In the genomic region with DNA sequence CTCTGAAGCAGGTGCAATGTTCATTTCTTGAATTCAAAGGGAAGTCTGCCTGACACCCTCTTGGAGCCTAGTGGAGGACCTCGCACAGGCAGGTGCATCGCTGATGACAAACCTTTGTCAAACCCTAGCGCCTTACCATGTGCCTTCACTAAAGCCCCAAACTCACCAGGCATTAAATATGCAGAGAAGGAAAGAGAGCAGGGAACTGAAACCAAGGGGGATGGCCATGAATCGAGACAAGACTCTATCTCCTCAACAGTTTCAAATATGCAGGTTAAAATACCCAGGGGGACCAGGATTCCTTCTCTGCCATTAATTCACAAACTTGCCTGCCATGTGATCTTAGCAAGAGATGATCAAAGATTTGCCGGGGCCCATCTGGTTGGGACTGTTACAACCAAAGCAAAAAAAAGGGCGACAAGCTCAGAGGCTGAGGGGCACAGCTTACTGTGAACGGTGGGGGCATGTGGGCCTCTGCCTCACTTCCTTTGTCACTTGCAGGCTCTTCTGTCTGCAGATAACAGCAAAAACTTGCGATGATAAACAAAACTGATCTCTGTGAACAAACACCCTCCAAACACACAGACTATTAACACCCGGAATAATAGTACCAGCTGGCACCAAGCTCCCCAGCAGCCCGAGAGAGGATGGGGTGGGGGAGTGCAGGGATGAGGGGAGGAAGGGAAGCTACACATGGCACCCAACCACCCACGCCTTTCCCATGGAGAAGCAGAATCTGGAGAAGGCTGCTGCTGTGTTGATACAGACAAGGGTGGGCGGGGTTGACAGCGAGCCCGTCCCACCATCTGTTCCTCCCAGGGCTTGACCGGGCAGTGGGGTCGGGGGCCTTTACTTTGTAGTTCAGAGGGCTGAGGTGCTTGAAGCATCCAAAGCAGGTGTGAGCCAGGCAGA, we compare ENCODE assay signal across 8 cellular contexts. TPM values are rescaled to one million over a fixed set of nuclear protein-coding genes. Genes with fewer than 3 reads are reported as not detected.
DNase-seq lines count a peak whose midpoint lies in the region; ATAC-seq and TF ChIP-seq lines count a peak whose summit lies in the region.

No MANE protein-coding gene starts in this region.

- peak overlapping the region; percentile 14 for H3K27ac ChIP-seq in CD8-positive, alpha-beta T cell (ENCODE audit: low read depth, low read length)
- H3K27ac ChIP-seq in SU-DHL-6 (ENCODE audit: low read depth, low read length) = peak overlapping the region; percentile 92

- peaks cover 71% of the 10 kb centered on the region for H3K4me1 Mint-ChIP-seq in CD8-positive, alpha-beta T cell (ENCODE audit: low read depth)
- H3K4me1 Mint-ChIP-seq in osteocyte (ENCODE audit: unreplicated experiment) = peaks cover 5% of the 10 kb centered on the region

- DNase-seq in CD8-positive, alpha-beta T cell = peak in 6 of 7 experiments; percentile 39 to 78 (median 58)
- DNase-seq in iris pigment epithelial cell (ENCODE audit: low read depth) (peak; percentile 45), cortex of kidney (lab: John Stamatoyannopoulos, UW) (no peak), osteocyte (ENCODE audit: extremely low spot score, unreplicated experiment) (no peak)
- DNase-seq in activated CD4-positive, alpha-beta T cell treated with anti-CD3 and anti-CD28 coated beads, Interleukin-2, amount 50 U/mL, for 1 hour = no peak

- no peaks in the 10 kb centered on the region for H3K9me3 ChIP-seq in CD8-positive, alpha-beta T cell (ENCODE audit: low read length)
- H3K9me3 ChIP-seq in SU-DHL-6 (ENCODE audit: insufficient read depth, low read length) = no peaks in the 10 kb centered on the region

- H3K79me2 ChIP-seq in SU-DHL-6 (ENCODE audit: insufficient read depth, low read length) = no peaks in the 10 kb centered on the region

- CTCF ChIA-PET in CD8-positive, alpha-beta T cell (lab: Charles Lee) = interaction anchor here (0.7 to 2.0 kb wide), 6 partner anchors 9 to 97 kb away, joined by 3 to 16 read pairs (median 3); no protein-coding TSS in a partner anchor

- H3K9me2 ChIP-seq in SU-DHL-6 (replicated peaks; ENCODE audit: insufficient read depth, low read length) = no peaks in the 10 kb centered on the region

- peaks cover 71% of the 10 kb centered on the region for H3K4me1 ChIP-seq in CD8-positive, alpha-beta T cell (ENCODE audit: insufficient read depth, low read length)

- no peaks in the 10 kb centered on the region for H3K27me3 Mint-ChIP-seq in CD8-positive, alpha-beta T cell (ENCODE audit: low read depth)
- H3K27me3 Mint-ChIP-seq in osteocyte (ENCODE audit: unreplicated experiment) = no peaks in the 10 kb centered on the region

- no peak for TF ChIP-seq CTCF in CD8-positive, alpha-beta T cell (IDR thresholded peaks at IDR 0.05)
- TF ChIP-seq CTCF in SU-DHL-6 (IDR thresholded peaks at IDR 0.05; ENCODE audit: insufficient read depth, low read length, poor library complexity, severe bottlenecking) (no peak), osteocyte (IDR thresholded peaks at IDR 0.05) (no peak)

- H3F3A ChIP-seq in SU-DHL-6 (ENCODE audit: insufficient read depth) = peaks cover 24% of the 10 kb centered on the region

- peak overlapping the region; percentile 85 for H2AFZ ChIP-seq in SU-DHL-6 (ENCODE audit: low read depth, low read length, severe bottlenecking)

- H3K4me3 Mint-ChIP-seq in CD8-positive, alpha-beta T cell = peak overlapping the region; percentile 65
- no peak overlapping the region for H3K4me3 Mint-ChIP-seq in osteocyte (ENCODE audit: unreplicated experiment)

- POLR2A ChIA-PET in CD8-positive, alpha-beta T cell (lab: Charles Lee) = interaction anchor here (0.9 to 3.5 kb wide), 8 partner anchors 28 to 81 kb away, joined by 3 to 27 read pairs (median 4); partner anchors contain the start of genes SRP9 and TMEM63A

- H4K20me1 ChIP-seq in SU-DHL-6 (ENCODE audit: low read depth, low read length) = no peaks in the 10 kb centered on the region

- peak overlapping the region; percentile 51 for H3K9ac ChIP-seq in SU-DHL-6 (ENCODE audit: low read length)

- intact Hi-C loops in CD8-positive, alpha-beta T cell (cut with DNase I, micrococcal nuclease) = loop anchor here (2.0 to 5.0 kb wide), 5 partner anchors 19 to 371 kb away; partner anchors contain the start of genes SRP9 (in 2 of the 2) and TMEM63A (in 1 of the 2)

- H3K4me3 ChIP-seq in CD8-positive, alpha-beta T cell (ENCODE audit: low read depth, low read length) = no peak overlapping the region
- peak overlapping the region; percentile 26 for H3K4me3 ChIP-seq in SU-DHL-6 (ENCODE audit: insufficient read depth, low read length, poor library complexity, severe bottlenecking)

- H3K27me3 ChIP-seq in CD8-positive, alpha-beta T cell (ENCODE audit: insufficient read depth, low read length) = no peaks in the 10 kb centered on the region
- no peaks in the 10 kb centered on the region for H3K27me3 ChIP-seq in SU-DHL-6 (ENCODE audit: low read length)

- H3K36me3 Mint-ChIP-seq in CD8-positive, alpha-beta T cell = peaks cover 60% of the 10 kb centered on the region
- H3K36me3 Mint-ChIP-seq in osteocyte (ENCODE audit: unreplicated experiment) = peaks cover 7% of the 10 kb centered on the region

- peak; percentile 88 for ATAC-seq in CD8-positive, alpha-beta T cell
- ATAC-seq in GM18909 (IDR thresholded peaks at IDR 0.05; ENCODE audit: poor library complexity, unreplicated experiment) = peak; percentile 68
- ATAC-seq in HG03064 (IDR thresholded peaks at IDR 0.05; ENCODE audit: low read depth, unreplicated experiment) = peak; percentile 61

- H3K36me3 ChIP-seq in CD8-positive, alpha-beta T cell (ENCODE audit: insufficient read depth, low read length) = peaks cover 33% of the 10 kb centered on the region
- H3K36me3 ChIP-seq in SU-DHL-6 (ENCODE audit: low read length) = no peaks in the 10 kb centered on the region

- H3K4me2 ChIP-seq in SU-DHL-6 (ENCODE audit: low read depth, low read length, poor library complexity, severe bottlenecking) = peak overlapping the region; percentile 71

- H3K27ac Mint-ChIP-seq in CD8-positive, alpha-beta T cell = peak overlapping the region; percentile 96
- H3K27ac Mint-ChIP-seq in osteocyte (ENCODE audit: unreplicated experiment) = no peak overlapping the region

- H3K9me3 Mint-ChIP-seq in CD8-positive, alpha-beta T cell = no peaks in the 10 kb centered on the region
- H3K9me3 Mint-ChIP-seq in osteocyte (ENCODE audit: unreplicated experiment) = no peaks in the 10 kb centered on the region

RNA-seq across cellular contexts. Expression of gene TMEM63A, which starts 33.9 kb away (rescaled TPM):
- 100 to 1,000 TPM; 132 to 144 TPM for total RNA-seq in CD8-positive, alpha-beta T cell
- total RNA-seq in osteocyte = 50.8 and 54.8 TPM in 2 replicates

RNA-seq across cellular contexts. Expression of gene EPHX1, which starts 38.4 kb away (rescaled TPM):
- under 1 TPM; 0.72 to 0.92 TPM for total RNA-seq in CD8-positive, alpha-beta T cell
- total RNA-seq in osteocyte = 30.3 and 32.3 TPM in 2 replicates

RNA-seq across cellular contexts. Expression of gene LEFTY1, which starts 40.6 kb away (rescaled TPM):
- total RNA-seq in CD8-positive, alpha-beta T cell = not detected
- 0.24 and 0.40 TPM in 2 replicates for total RNA-seq in osteocyte

Comparison
In these comparisons a context has a peak if more than half of its experiments do, and no peak if none do; other contexts are left out.
1. DNase-seq: peak in CD8-positive, alpha-beta T cell (6 of 7) and iris pigment epithelial cell (single experiment); none in cortex of kidney (single experiment), activated CD4-positive, alpha-beta T cell treated with anti-CD3 and anti-CD28 coated beads, Interleukin-2, amount 50 U/mL, for 1 hour (single experiment) and osteocyte (single experiment).
2. RNA of gene EPHX1, which starts 38.4 kb away (total RNA-seq): 30.3 to 32.3 TPM in osteocyte; 0.72 to 0.92 TPM in CD8-positive, alpha-beta T cell; every median in the first group is over 10 times any median in the second.
3. Peak in every context shown above with its lines, with median percentiles within 50 percentile points of each other: ATAC-seq.